Comparison of ENCODE assay signal across 1 cellular context in the genomic region with DNA sequence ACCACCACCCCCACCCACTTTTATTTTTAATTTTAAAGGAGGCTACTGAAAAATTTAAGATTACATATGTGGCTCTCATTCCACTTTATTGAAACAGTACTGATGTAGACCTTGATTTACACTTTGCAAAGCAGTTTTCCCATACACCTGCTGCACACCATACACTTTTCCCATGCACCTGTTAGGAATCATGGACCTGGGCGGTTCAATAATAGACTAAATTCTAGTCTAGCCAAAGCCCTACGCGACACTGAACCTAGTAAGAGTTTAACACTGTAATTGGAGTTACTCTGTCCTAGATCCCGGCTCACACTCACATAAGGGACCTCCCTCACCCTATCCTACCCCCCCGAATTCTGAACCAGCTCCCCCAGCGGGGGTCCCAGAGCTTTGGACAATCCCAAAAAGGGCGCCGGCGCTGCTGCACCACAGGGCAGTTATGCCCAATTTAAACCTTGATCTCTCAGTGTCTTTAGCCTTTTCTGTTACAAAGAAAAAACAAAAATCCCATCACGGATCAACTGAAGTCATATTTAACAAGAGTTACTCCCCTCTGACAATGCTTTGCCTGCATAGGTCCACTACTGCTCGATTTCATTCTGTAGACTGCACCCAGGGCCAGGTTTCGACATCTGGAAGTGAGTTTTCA.
TF ChIP-seq lines count a peak whose summit lies in the region.

No MANE protein-coding gene starts in this region.

TF ChIP-seq in H1, 55 proteins besides CTCF, POLR2A, EP300 and RAD21 (continued from another document):
- TF ChIP-seq BRCA1 (IDR thresholded peaks at IDR 0.05; ENCODE audit: low read depth, low read length), result no peak
- no peak for TF ChIP-seq SP4 (IDR thresholded peaks at IDR 0.05; ENCODE audit: low read length)
